In genomic region chr10:57141708-57142107, GRCh38 we compare ENCODE assay signal across 6 cellular contexts.
"Had no signal": no experiment of that assay in that cellular context is flagged by ENCODE, and none has a peak within 500 bp of the region (broad histone marks: within the 10 kb centered on the region; RNA-seq: fewer than 3 reads in every experiment).

No MANE protein-coding gene starts in this region.

- FAIRE-seq: HepG2, HTR-8/SVneo had no signal

- H3K27ac ChIP-seq: HL-60 had no signal

- DNase-seq: IMR-90, KBM-7, KG1 had no signal

- ATAC-seq: HepG2 had no signal
